23 cellular contexts compared by ENCODE assay signal in genomic region chr11:1456596-1457325, GRCh38. TPM values are rescaled to one million over a fixed set of nuclear protein-coding genes. Genes with fewer than 3 reads are reported as not detected.
DNase-seq lines count a peak whose midpoint lies in the region; ATAC-seq and TF ChIP-seq lines count a peak whose summit lies in the region.
"Had no signal": no experiment of that assay in that cellular context is flagged by ENCODE, and none has a peak within 500 bp of the region (broad histone marks: within the 10 kb centered on the region; RNA-seq: fewer than 3 reads in every experiment).

No MANE protein-coding gene starts in this region.

- peak overlapping the region; percentile 21 for H3K14ac ChIP-seq in neuronal stem cell (ENCODE audit: low read length)

- H3K23ac ChIP-seq in neuronal stem cell (ENCODE audit: low read depth, low read length, poor library complexity): peak overlapping the region; percentile 91

- H3K36me3 ChIP-seq in BLaER1 (no peaks in the 10 kb centered on the region), NT2/D1 (ENCODE audit: insufficient read depth, insufficient read length, low read length) (no peaks in the 10 kb centered on the region), neuronal stem cell (replicated peaks in 1 of 2; ENCODE audit: control insufficient read depth in 2 of 2, insufficient read depth in 2 of 2, low read length in 2 of 2) (peaks cover 23 to 56% of the 10 kb centered on the region in 2 donors), left lung (no peaks in the 10 kb centered on the region), Karpas-422 (ENCODE audit: insufficient read depth, low read length) (no peaks in the 10 kb centered on the region)
- H3K36me3 ChIP-seq: BE2C had no signal

- no peak overlapping the region for H3K4ac ChIP-seq in neuronal stem cell (ENCODE audit: low read length)

- WGBS in neuronal stem cell (ENCODE audit: extremely low coverage in 2 of 2, insufficient read length in 2 of 2, insufficient replicate concordance in 1 of 2), 2 donors: no CpG with 5 or more reads among the region's 44 CpGs

- TF ChIP-seq CTCF in left lung (IDR thresholded peaks at IDR 0.05): no peak

- no peak overlapping the region for H3K9ac ChIP-seq in BLaER1
- peak overlapping the region; percentile 10 for H3K9ac ChIP-seq in NT2/D1 (ENCODE audit: insufficient read length, low read depth)
- no peak overlapping the region for H3K9ac ChIP-seq in neuronal stem cell (ENCODE audit: low read depth, low read length, poor library complexity)
- no peak overlapping the region for H3K9ac ChIP-seq in Karpas-422 (ENCODE audit: low read length)

- H4K91ac ChIP-seq in neuronal stem cell (ENCODE audit: low read depth, low read length, poor library complexity): no peak overlapping the region

- no peak overlapping the region for H3K18ac ChIP-seq in neuronal stem cell (ENCODE audit: low read length)

- H3K4me1 ChIP-seq in BLaER1: peaks cover 67% of the 10 kb centered on the region
- peaks cover 10% of the 10 kb centered on the region for H3K4me1 ChIP-seq in NT2/D1 (ENCODE audit: insufficient read depth, insufficient read length)
- H3K4me1 ChIP-seq in neuronal stem cell (ENCODE audit: control insufficient read depth in 2 of 2, insufficient read depth in 1 of 2, low read depth in 1 of 2, low read length in 2 of 2): peaks cover 0 to 12% of the 10 kb centered on the region in 2 donors
- peaks cover 3 to 25% of the 10 kb centered on the region in 2 donors for H3K4me1 ChIP-seq in left lung
- no peaks in the 10 kb centered on the region for H3K4me1 ChIP-seq in Karpas-422 (ENCODE audit: low read length)
- H3K4me1 ChIP-seq: BE2C, Caco-2 had no signal

- H3K4me3 ChIP-seq in BLaER1: no peak overlapping the region
- no peak overlapping the region for H3K4me3 ChIP-seq in NT2/D1 (ENCODE audit: insufficient read length, low read depth)
- H3K4me3 ChIP-seq in neuronal stem cell (ENCODE audit: low read length in 2 of 2): no peak overlapping the region
- no peak overlapping the region for H3K4me3 ChIP-seq in left lung
- no peak overlapping the region for H3K4me3 ChIP-seq in Karpas-422 (ENCODE audit: low read length)
- H3K4me3 ChIP-seq: A549, GM23338 had no signal

- H3K9me3 ChIP-seq in BLaER1: no peaks in the 10 kb centered on the region
- H3K9me3 ChIP-seq in NT2/D1 (ENCODE audit: insufficient read depth, low read length): no peaks in the 10 kb centered on the region
- H3K9me3 ChIP-seq in neuronal stem cell (replicated peaks in 1 of 2; ENCODE audit: control insufficient read depth in 2 of 2, insufficient read depth in 1 of 2, low read depth in 1 of 2, low read length in 2 of 2): no peaks in the 10 kb centered on the region
- H3K9me3 ChIP-seq in left lung: no peaks in the 10 kb centered on the region
- H3K9me3 ChIP-seq in Karpas-422 (ENCODE audit: low read length): no peaks in the 10 kb centered on the region
- H3K9me3 ChIP-seq: A549, BE2C, Caco-2 had no signal

- H3K4me2 ChIP-seq in BLaER1 (peak overlapping the region; percentile 61), neuronal stem cell (ENCODE audit: insufficient read depth, low read length, poor library complexity, severe bottlenecking) (no peak overlapping the region), Karpas-422 (ENCODE audit: low read depth, low read length, poor library complexity, severe bottlenecking) (no peak overlapping the region)
- H3K4me2 ChIP-seq: A549, GM23338 had no signal

- H2BK12ac ChIP-seq in neuronal stem cell (ENCODE audit: low read length): peak overlapping the region; percentile 10

- no peak overlapping the region for H3K27ac ChIP-seq in BLaER1
- H3K27ac ChIP-seq in neuronal stem cell (replicated peaks; ENCODE audit: low read length): no peak overlapping the region
- no peak overlapping the region for H3K27ac ChIP-seq in left lung
- no peak overlapping the region for H3K27ac ChIP-seq in Karpas-422 (ENCODE audit: low read length)
- H3K27ac ChIP-seq: 22Rv1, A549, C4-2B had no signal

- peak overlapping the region; percentile 84 for H2AK5ac ChIP-seq in neuronal stem cell (ENCODE audit: low read depth, low read length)

- peak; percentile 81 for DNase-seq in DMS53 (lab: John Stamatoyannopoulos, UW)
- no peak for DNase-seq in DMS53 treated with DMSO at 0.1 percent for 48 hours (lab: John Stamatoyannopoulos, UW; ENCODE audit: unreplicated experiment)
- no peak for DNase-seq in NT2/D1 (ENCODE audit: low read depth, low spot score)
- DNase-seq in neuronal stem cell (ENCODE audit: low spot score): no peak
- no peak for DNase-seq in A172 (ENCODE audit: low spot score)
- DNase-seq in left lung: no peak
- no peak for DNase-seq in Karpas-422
- DNase-seq: ACHN; AML-193; BE2C; Caco-2; CD4-positive, CD25-positive, alpha-beta regulatory T cell; CD8-positive, alpha-beta T cell; DMS153; DMS79 treated with DMSO at 0.1 percent for 48 hours; GF-D8; H9 had no signal

- peak overlapping the region; percentile 53 for H2BK5ac ChIP-seq in neuronal stem cell (ENCODE audit: low read length)

- no peak for ATAC-seq in left lung
- ATAC-seq: A549; CD8-positive, alpha-beta T cell; GM23338; HCT116 had no signal

- no peaks in the 10 kb centered on the region for H3K9me2 ChIP-seq in Karpas-422 (replicated peaks; ENCODE audit: insufficient read depth, low read length)

- H4K20me1 ChIP-seq in BLaER1 (peaks cover 18% of the 10 kb centered on the region; the same call in 1 of the 2 replicates), Karpas-422 (ENCODE audit: insufficient read depth, low read depth, low read length) (peaks cover 9% of the 10 kb centered on the region; the same call in 1 of the 2 replicates)

- no peak overlapping the region for H2BK15ac ChIP-seq in neuronal stem cell (ENCODE audit: low read length)

- H2AFZ ChIP-seq in neuronal stem cell (ENCODE audit: low read length) (no peak overlapping the region), Karpas-422 (ENCODE audit: low read length) (no peak overlapping the region)
- H2AFZ ChIP-seq: GM23338 had no signal

- H3K79me2 ChIP-seq in Karpas-422 (ENCODE audit: low read length): no peaks in the 10 kb centered on the region

- peak overlapping the region; percentile 72 for H4K8ac ChIP-seq in neuronal stem cell (ENCODE audit: low read depth, low read length)

- intact Hi-C loops in left lung (cut with DNase I): no loop called here

- H2BK120ac ChIP-seq in neuronal stem cell (ENCODE audit: low read depth, low read length): peak overlapping the region; percentile 18

- no peaks in the 10 kb centered on the region for H3K79me1 ChIP-seq in neuronal stem cell (ENCODE audit: low read depth, low read length)

- H3K27me3 ChIP-seq in BLaER1 (no peaks in the 10 kb centered on the region), NT2/D1 (ENCODE audit: insufficient read depth, insufficient read length) (no peaks in the 10 kb centered on the region), neuronal stem cell (ENCODE audit: control insufficient read depth in 3 of 3, insufficient read depth in 3 of 3, low read depth in 1 of 3, low read length in 3 of 3) (no peaks in the 10 kb centered on the region), left lung (peaks cover 0 to 23% of the 10 kb centered on the region in 2 donors), Karpas-422 (ENCODE audit: low read length) (no peaks in the 10 kb centered on the region)
- H3K27me3 ChIP-seq: BE2C had no signal

RNA-seq across cellular contexts. Expression of gene MOB2, which starts 29.8 kb away (rescaled TPM):
- polyA plus RNA-seq in neuronal stem cell (2013, experiment 1 of 2): 11.1 TPM
- polyA plus RNA-seq in neuronal stem cell (2013, experiment 2 of 2): 11.5 TPM
- 22.4 and 25.8 TPM in 2 replicates for total RNA-seq in A172 (2014; rRNA removed; shearing (Covaris generic))
- total RNA-seq in left lung: 10 to 100 TPM; 38.6 to 41.3 TPM
- 8.8 and 17.2 TPM in 2 replicates for total RNA-seq in Karpas-422 (2014; rRNA removed; shearing (Covaris generic); ENCODE audit: low replicate concordance)
